ENCODE assay signal across 8 cellular contexts in genomic region chr12:75635606-75636444, GRCh38.
A peak's percentile ranks its signal among the peaks of the same experiment; 100 is the strongest.
DNase-seq lines count a peak whose midpoint lies in the region; ATAC-seq and TF ChIP-seq lines count a peak whose summit lies in the region.

No MANE protein-coding gene starts in this region.

- intact Hi-C loops in mammary epithelial cell (cut with micrococcal nuclease) (no loop called here), OCI-LY7 (cut with micrococcal nuclease; ENCODE audit: unreplicated experiment) (no loop called here)

- H2AFZ ChIP-seq in mammary epithelial cell (ENCODE audit: low read depth, low read length) (peak overlapping the region; percentile 43), OCI-LY7 (ENCODE audit: low read length) (no peak overlapping the region; the same call in 1 of the 2 replicates), neural progenitor cell (replicated peaks) (no peak overlapping the region)

- no peaks in the 10 kb centered on the region for H3K9me2 ChIP-seq in OCI-LY7 (ENCODE audit: insufficient read depth, low read length)

- H3K27me3 ChIP-seq in mammary epithelial cell (ENCODE audit: insufficient read depth, low read length), result no peaks in the 10 kb centered on the region
- no peaks in the 10 kb centered on the region for H3K27me3 ChIP-seq in neural progenitor cell

- H3K4me1 ChIP-seq in mammary epithelial cell (ENCODE audit: insufficient read depth, low read length), result peaks cover 42% of the 10 kb centered on the region
- peaks cover 12% of the 10 kb centered on the region for H3K4me1 ChIP-seq in OCI-LY7 (ENCODE audit: insufficient read depth, low read length, poor library complexity, severe bottlenecking)
- peaks cover 26% of the 10 kb centered on the region for H3K4me1 ChIP-seq in neural progenitor cell

- H3K27ac ChIP-seq in mammary epithelial cell (ENCODE audit: insufficient read depth, low read depth, low read length), result peak overlapping the region; percentile 27
- no peak overlapping the region for H3K27ac ChIP-seq in OCI-LY7 (ENCODE audit: low read depth, low read length, poor library complexity, severe bottlenecking)
- no peak overlapping the region for H3K27ac ChIP-seq in neural progenitor cell

- BruUV-seq in mammary epithelial cell (replicated peaks; lab: Mats Ljungman, UMichigan), result no TSS peak
- BruUV-seq in OCI-LY7 (replicated peaks; lab: Mats Ljungman, UMichigan), result no TSS peak

- in situ Hi-C loops in mammary epithelial cell (cut with MboI; ENCODE audit: low sequenced_read_pairs in 2 of 2), result loop anchor here in 1 of 2 donors (10.0 kb wide), 1 partner anchor 399 kb away; the partner anchor contains the start of gene PHLDA1

- H3K9me3 ChIP-seq in mammary epithelial cell (replicated peaks; ENCODE audit: insufficient read depth, low read length) (no peaks in the 10 kb centered on the region), OCI-LY7 (ENCODE audit: low read length) (no peaks in the 10 kb centered on the region), neural progenitor cell (ENCODE audit: low read depth) (no peaks in the 10 kb centered on the region)

- DNase-seq in stimulated activated CD4-positive, alpha-beta T cell treated with anti-CD3 and anti-CD28 coated beads, Interleukin-1b, Interleukin-23, amount 100 ng/mL, for 48 hours, result peak; percentile 33
- DNase-seq in stimulated activated CD4-positive, alpha-beta T cell treated with anti-CD3 and anti-CD28 coated beads, Interleukin-4, amount 100 ng/mL, for 1 hour, result no peak
- peak; percentile 21 to 22 for DNase-seq in Kasumi-1 (lab: John Stamatoyannopoulos, UW)
- peak; percentile 91 for DNase-seq in mammary epithelial cell
- peak; percentile 18 to 47 for DNase-seq in stimulated activated naive CD8-positive, alpha-beta T cell treated with anti-CD3 and anti-CD28 coated beads, Interleukin-15, amount 100 ng/mL, for 72 hours
- no peak for DNase-seq in OCI-LY7 (ENCODE audit: low spot score)
- no peak for DNase-seq in NCI-H524 (lab: John Stamatoyannopoulos, UW)
- no peak for DNase-seq in neural progenitor cell (ENCODE audit: low spot score)

- H3K27me3 Mint-ChIP-seq in stimulated activated naive CD8-positive, alpha-beta T cell treated with anti-CD3 and anti-CD28 coated beads, Interleukin-15, amount 100 ng/mL, for 72 hours, result peaks cover 26% of the 10 kb centered on the region
- H3K27me3 Mint-ChIP-seq in neural progenitor cell (ENCODE audit: insufficient read depth, low read depth), result peaks cover 2% of the 10 kb centered on the region

- H3K4me3 ChIP-seq in mammary epithelial cell (replicated peaks in 1 of 3; ENCODE audit: insufficient read depth in 1 of 3, low read depth in 2 of 3, low read length in 3 of 3) (no peak overlapping the region), OCI-LY7 (ENCODE audit: low read depth, low read length, poor library complexity, severe bottlenecking) (no peak overlapping the region), neural progenitor cell (no peak overlapping the region)

- H3K36me3 ChIP-seq in mammary epithelial cell (ENCODE audit: insufficient read depth, low read length) (no peaks in the 10 kb centered on the region), OCI-LY7 (ENCODE audit: insufficient read depth, low read length) (no peaks in the 10 kb centered on the region), neural progenitor cell (no peaks in the 10 kb centered on the region)

- peak; percentile 99 for ATAC-seq in stimulated activated naive CD8-positive, alpha-beta T cell treated with anti-CD3 and anti-CD28 coated beads, Interleukin-15, amount 100 ng/mL, for 72 hours

- no peaks in the 10 kb centered on the region for H3K36me3 Mint-ChIP-seq in neural progenitor cell

- 76% methylated on average over 6 of the region's 6 CpGs for WGBS in mammary epithelial cell (ENCODE audit: low coverage, missing lambda C conversion rate)

- H4K20me1 ChIP-seq in mammary epithelial cell (ENCODE audit: insufficient read depth, low read length), result no peaks in the 10 kb centered on the region
- no peaks in the 10 kb centered on the region for H4K20me1 ChIP-seq in OCI-LY7 (ENCODE audit: insufficient read depth, low read length)
- H4K20me1 ChIP-seq in neural progenitor cell (ENCODE audit: low read depth), result peaks cover 4% of the 10 kb centered on the region

- H3F3A ChIP-seq in neural progenitor cell (ENCODE audit: low read depth), result peaks cover 24% of the 10 kb centered on the region

- H3K4me3 Mint-ChIP-seq in stimulated activated naive CD8-positive, alpha-beta T cell treated with anti-CD3 and anti-CD28 coated beads, Interleukin-15, amount 100 ng/mL, for 72 hours, result no peak overlapping the region
- no peak overlapping the region for H3K4me3 Mint-ChIP-seq in neural progenitor cell

- H3K27ac Mint-ChIP-seq in stimulated activated naive CD8-positive, alpha-beta T cell treated with anti-CD3 and anti-CD28 coated beads, Interleukin-15, amount 100 ng/mL, for 72 hours, result no peak overlapping the region
- H3K27ac Mint-ChIP-seq in neural progenitor cell, result no peak overlapping the region

- no peak overlapping the region for H3K9ac ChIP-seq in mammary epithelial cell (ENCODE audit: insufficient read depth, low read length)
- no peak overlapping the region for H3K9ac ChIP-seq in neural progenitor cell

- H3K4me2 ChIP-seq in mammary epithelial cell (ENCODE audit: insufficient read depth, low read depth, low read length), result no peak overlapping the region
- no peak overlapping the region for H3K4me2 ChIP-seq in OCI-LY7 (ENCODE audit: low read length)
- H3K4me2 ChIP-seq in neural progenitor cell, result no peak overlapping the region

- TF ChIP-seq CTCF in mammary epithelial cell (conservative IDR thresholded peaks at IDR 0.05 in 1 of 2, IDR thresholded peaks at IDR 0.05 in 1 of 2; ENCODE audit: extremely low read depth in 1 of 2, insufficient read depth in 1 of 2, low read depth in 1 of 2, low read length in 2 of 2) (no peak), OCI-LY7 (conservative IDR thresholded peaks at IDR 0.05; ENCODE audit: low read length) (no peak), neural progenitor cell (IDR thresholded peaks at IDR 0.05) (no peak)

- peaks cover 34% of the 10 kb centered on the region for H3K4me1 Mint-ChIP-seq in stimulated activated naive CD8-positive, alpha-beta T cell treated with anti-CD3 and anti-CD28 coated beads, Interleukin-15, amount 100 ng/mL, for 72 hours
- peaks cover 41% of the 10 kb centered on the region for H3K4me1 Mint-ChIP-seq in neural progenitor cell

- dilution Hi-C loops in mammary epithelial cell (cut with HindIII; ENCODE audit: low sequenced_read_pairs), result no loop called here

- CTCF ChIA-PET in mammary epithelial cell (lab: Charles Lee; ENCODE audit: low non-redundant PET) (interaction anchor here (0.5 kb wide), 1 partner anchor 185 kb away, joined by 3 read pairs; no protein-coding TSS in a partner anchor), OCI-LY7 (lab: Charles Lee; ENCODE audit: unreplicated experiment) (no interaction called here)

- H3K9me3 Mint-ChIP-seq in stimulated activated naive CD8-positive, alpha-beta T cell treated with anti-CD3 and anti-CD28 coated beads, Interleukin-15, amount 100 ng/mL, for 72 hours, result no peaks in the 10 kb centered on the region
- H3K9me3 Mint-ChIP-seq in neural progenitor cell, result peaks cover 2% of the 10 kb centered on the region

- H3K79me2 ChIP-seq in mammary epithelial cell (ENCODE audit: insufficient read depth, low read length) (no peaks in the 10 kb centered on the region), OCI-LY7 (ENCODE audit: insufficient read depth, low read depth, low read length) (no peaks in the 10 kb centered on the region), neural progenitor cell (ENCODE audit: low read depth) (no peaks in the 10 kb centered on the region)

- POLR2A ChIA-PET in OCI-LY7 (lab: Charles Lee), result no interaction called here

Comparison
In these comparisons a context has a peak if more than half of its experiments do, and no peak if none do; other contexts are left out.
1. DNase-seq: peak in stimulated activated CD4-positive, alpha-beta T cell treated with anti-CD3 and anti-CD28 coated beads, Interleukin-1b, Interleukin-23, amount 100 ng/mL, for 48 hours (single experiment), Kasumi-1 (2 of 2), mammary epithelial cell (single experiment) and stimulated activated naive CD8-positive, alpha-beta T cell treated with anti-CD3 and anti-CD28 coated beads, Interleukin-15, amount 100 ng/mL, for 72 hours (2 of 2); none in stimulated activated CD4-positive, alpha-beta T cell treated with anti-CD3 and anti-CD28 coated beads, Interleukin-4, amount 100 ng/mL, for 1 hour (single experiment), OCI-LY7 (single experiment), NCI-H524 (0 of 2) and neural progenitor cell (single experiment).